ENCODE assay signal across 22 cellular contexts in genomic region chr15:87207251-87207650, GRCh38.
"Had no signal": no experiment of that assay in that cellular context is flagged by ENCODE, and none has a peak within 500 bp of the region (broad histone marks: within the 10 kb centered on the region; RNA-seq: fewer than 3 reads in every experiment).

No MANE protein-coding gene starts in this region.

- H3K4me1 Mint-ChIP-seq: immature natural killer cell; naive thymus-derived CD8-positive, alpha-beta T cell had no signal

- H3K4me3 ChIP-seq: dorsolateral prefrontal cortex, esophagus muscularis mucosa, gastroesophageal sphincter, lung, psoas muscle, skin epidermis, suprapubic skin, thyroid gland had no signal

- H3K9me3 ChIP-seq: esophagus muscularis mucosa, gastroesophageal sphincter, neutrophil, psoas muscle, suprapubic skin, thyroid gland had no signal

- H3K27me3 ChIP-seq: esophagus muscularis mucosa, gastroesophageal sphincter, neutrophil, suprapubic skin, thyroid gland had no signal

- H3K9me3 Mint-ChIP-seq: type B pancreatic cell had no signal

- H3K36me3 Mint-ChIP-seq: immature natural killer cell; naive thymus-derived CD8-positive, alpha-beta T cell; type B pancreatic cell had no signal

- H3K36me3 ChIP-seq: esophagus muscularis mucosa, gastroesophageal sphincter, neutrophil, suprapubic skin, thyroid gland had no signal

- ATAC-seq: gastroesophageal sphincter; left ventricle myocardium superior; naive thymus-derived CD8-positive, alpha-beta T cell; psoas muscle; sciatic nerve had no signal

- H3K27ac ChIP-seq: dorsolateral prefrontal cortex, esophagus muscularis mucosa, gastroesophageal sphincter, neutrophil, psoas muscle, skin epidermis, suprapubic skin, thyroid gland had no signal

- H3K27ac Mint-ChIP-seq: immature natural killer cell; naive thymus-derived CD8-positive, alpha-beta T cell; type B pancreatic cell had no signal

- DNase-seq: cortex of kidney; dorsolateral prefrontal cortex; effector CD8-positive, alpha-beta T cell; glutamatergic neuron; immature natural killer cell; kidney; left cardiac atrium; left ventricle myocardium superior; naive thymus-derived CD8-positive, alpha-beta T cell; psoas muscle; retina; stimulated activated CD4-positive, alpha-beta T cell treated with anti-CD3 and anti-CD28 coated beads, Interleukin-12 subunit alpha, Interleukin-12 subunit beta, amount 100 ng/mL, for 4 hours; stimulated activated naive CD4-positive, alpha-beta T cell treated with Interleukin-2 at 50 U/mL for 16 hours; thyroid gland had no signal

- H3K4me1 ChIP-seq: esophagus muscularis mucosa, gastroesophageal sphincter, psoas muscle, suprapubic skin, thyroid gland had no signal

- H3K4me3 Mint-ChIP-seq: immature natural killer cell; naive thymus-derived CD8-positive, alpha-beta T cell; type B pancreatic cell had no signal
